8 cellular contexts compared by ENCODE assay signal in the genomic region with DNA sequence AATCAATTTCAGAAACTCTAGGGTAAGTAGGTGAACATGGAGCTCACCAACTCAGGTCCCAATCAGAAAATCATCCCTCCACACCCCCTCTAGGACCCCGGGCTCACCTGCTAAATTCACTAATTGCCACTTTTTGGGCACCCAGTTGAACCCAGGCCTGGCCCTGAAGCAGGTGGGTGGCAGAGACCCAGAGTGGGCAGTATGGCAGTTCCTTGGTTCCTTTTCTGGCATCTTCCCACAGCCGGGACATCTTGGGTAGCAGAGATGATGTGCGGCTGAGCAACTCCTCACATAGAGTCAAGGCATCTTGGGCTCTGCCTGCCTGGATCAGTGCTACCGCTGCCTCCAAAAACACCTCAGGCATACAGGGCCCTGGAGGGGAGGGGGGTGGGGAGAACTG.
"Had no signal": no experiment of that assay in that cellular context is flagged by ENCODE, and none has a peak within 500 bp of the region (broad histone marks: within the 10 kb centered on the region; RNA-seq: fewer than 3 reads in every experiment).

No MANE protein-coding gene starts in this region.

- DNase-seq: GM23248, GOT3, H7, HFFc6, IMR-90 had no signal

- ATAC-seq: HCT116, K562 had no signal

- H3K4me3 ChIP-seq: GM23248, HAP-1, K562 had no signal

- H3K27ac ChIP-seq: GM23248 had no signal

- H3K9ac ChIP-seq: GM23248 had no signal

- H3K27ac Mint-ChIP-seq: HFFc6 had no signal

- H3K4me3 Mint-ChIP-seq: HFFc6 had no signal

- H3K9me3 Mint-ChIP-seq: HFFc6 had no signal

- H3K9me3 ChIP-seq: HAP-1 had no signal

- H2AFZ ChIP-seq: GM23248 had no signal
